In genomic region chr2:23320058-23320457, GRCh38 we compare ENCODE assay signal across 22 cellular contexts.
"Had no signal": no experiment of that assay in that cellular context is flagged by ENCODE, and none has a peak within 500 bp of the region (broad histone marks: within the 10 kb centered on the region; RNA-seq: fewer than 3 reads in every experiment).

No MANE protein-coding gene starts in this region.

- H3K36me3 ChIP-seq: left ventricle myocardium inferior, stomach, suprapubic skin, tibial nerve had no signal

- H3K4me1 ChIP-seq: left ventricle myocardium inferior, stomach, suprapubic skin had no signal

- H3K27me3 ChIP-seq: hepatocyte, tibial nerve had no signal

- H3K9me3 ChIP-seq: stomach, suprapubic skin, tibial nerve had no signal

- H2AFZ ChIP-seq: hepatocyte had no signal

- DNase-seq: activated CD4-positive, alpha-beta T cell treated with anti-CD3 and anti-CD28 coated beads for 36 hours; activated CD4-positive, alpha-beta T cell treated with anti-CD3 and anti-CD28 coated beads, Interleukin-2, amount 50 U/mL, for 48 hours; activated CD8-positive, alpha-beta memory T cell treated with anti-CD3 and anti-CD28 coated beads, Interleukin-2, amount 50 U/mL, for 48 hours; activated naive CD4-positive, alpha-beta T cell treated with anti-CD3 and anti-CD28 coated beads for 36 hours; activated naive CD8-positive, alpha-beta T cell treated with anti-CD3 and anti-CD28 coated beads, Interleukin-2, amount 10 ng/mL, durations not matched to agents 7 days and 5 days; activated T-cell treated with anti-CD3 and anti-CD28 coated beads, Interleukin-2, amount 50 U/mL, for 4 hours; amniotic stem cell; cerebellar nuclear complex; cortex of kidney; effector CD4-positive, alpha-beta T cell; foreskin melanocyte; left ventricle myocardium inferior; natural killer cell; small intestine; stimulated activated CD4-positive, alpha-beta T cell treated with anti-CD3 and anti-CD28 coated beads, Interleukin-2, amount 100 ng/mL, for 24 hours; stomach; T-helper 17 cell had no signal

- H3K4me2 ChIP-seq: hepatocyte had no signal

- H3K4me3 ChIP-seq: hepatocyte, left ventricle myocardium inferior, stomach, suprapubic skin, tibial nerve had no signal

- H3K79me2 ChIP-seq: hepatocyte had no signal

- ATAC-seq: activated CD4-positive, alpha-beta T cell treated with anti-CD3 and anti-CD28 coated beads for 36 hours; activated T-cell treated with anti-CD3 and anti-CD28 coated beads, Interleukin-2, amount 50 U/mL, for 4 hours; natural killer cell; sciatic nerve; stimulated activated memory B cell treated with anti-CD40 and anti-IgM and Interleukin-4, amounts not matched to agents 10 μg/mL and 1 μg/mL and 100 μg/mL, for 72 hours; T-helper 17 cell had no signal

- H3K27ac ChIP-seq: hepatocyte, left ventricle myocardium inferior, stomach, suprapubic skin, tibial nerve had no signal
